In the genomic region with DNA sequence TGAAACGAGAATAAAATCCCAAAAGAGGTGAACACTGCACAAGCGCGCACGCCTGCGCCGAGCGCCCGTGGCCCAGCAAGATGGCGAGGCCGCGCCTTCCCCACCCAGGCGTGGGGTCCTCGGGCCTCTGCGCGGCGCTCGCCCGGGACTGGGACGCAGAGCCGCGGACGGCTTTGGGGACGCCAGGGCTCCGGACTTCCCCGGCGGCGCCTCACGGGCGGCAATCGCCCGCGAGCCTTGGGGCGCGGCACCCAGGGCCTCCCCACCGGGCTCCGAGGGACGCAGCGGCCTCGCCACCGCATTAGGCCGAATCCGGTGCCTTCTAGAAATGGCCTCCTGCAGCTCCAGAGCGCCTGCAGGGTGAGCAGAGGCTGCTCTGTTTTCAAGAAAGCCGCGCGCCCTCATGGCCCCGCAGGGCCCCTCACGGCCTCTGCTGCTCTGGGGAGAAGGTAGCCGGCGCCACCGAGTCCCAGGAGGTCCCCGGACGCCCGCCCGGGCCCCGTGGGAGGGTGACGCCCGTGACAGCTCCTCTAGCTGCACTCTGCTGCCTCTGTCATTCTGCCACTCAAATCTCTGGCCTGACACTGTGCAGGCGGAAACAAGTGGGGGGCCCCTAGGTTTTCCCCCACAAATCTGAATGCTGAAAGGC, we compare ENCODE assay signal across 11 cellular contexts. TPM values are rescaled to one million over a fixed set of nuclear protein-coding genes. Genes with fewer than 3 reads are reported as not detected.
DNase-seq lines count a peak whose midpoint lies in the region; ATAC-seq, FAIRE-seq and TF ChIP-seq lines count a peak whose summit lies in the region.
"Had no signal": no experiment of that assay in that cellular context is flagged by ENCODE, and none has a peak within 500 bp of the region (broad histone marks: within the 10 kb centered on the region; RNA-seq: fewer than 3 reads in every experiment).

No MANE protein-coding gene starts in this region.

- no peaks in the 10 kb centered on the region for H3F3A ChIP-seq in PC-3 (ENCODE audit: low read length, unreplicated experiment)

- peaks cover 17% of the 10 kb centered on the region for H3K27me3 ChIP-seq in BLaER1
- H3K27me3 ChIP-seq in brain microvascular endothelial cell (replicated peaks), result no peaks in the 10 kb centered on the region
- H3K27me3 ChIP-seq in mesendoderm (ENCODE audit: insufficient read depth, low read length, poor library complexity), result no peaks in the 10 kb centered on the region
- no peaks in the 10 kb centered on the region for H3K27me3 ChIP-seq in Karpas-422 (ENCODE audit: low read length)
- H3K27me3 ChIP-seq in PC-3 (ENCODE audit: low read length), result no peaks in the 10 kb centered on the region

- H3K9me2 ChIP-seq in Karpas-422 (replicated peaks; ENCODE audit: insufficient read depth, low read length) (no peaks in the 10 kb centered on the region), PC-3 (replicated peaks; ENCODE audit: low read length) (no peaks in the 10 kb centered on the region)

- no peak overlapping the region for H4K5ac ChIP-seq in mesendoderm (ENCODE audit: low read length)

- in situ Hi-C loops in brain microvascular endothelial cell (cut with HindIII; ENCODE audit: low pct_ligation_motif_present, low sequenced_read_pairs), result no loop called here

- H3K4me1 ChIP-seq in BLaER1 (peaks cover 72% of the 10 kb centered on the region), mesendoderm (ENCODE audit: control insufficient read depth, low read depth, low read length) (no peaks in the 10 kb centered on the region), Karpas-422 (ENCODE audit: low read length) (no peaks in the 10 kb centered on the region), PC-3 (ENCODE audit: insufficient read depth, low read length) (no peaks in the 10 kb centered on the region)

- DNase-seq in GM19239 (ENCODE audit: insufficient read length, low spot score), result peak; percentile 44
- no peak for DNase-seq in brain microvascular endothelial cell
- peak; percentile 37 for DNase-seq in mesendoderm
- DNase-seq in NCI-H69 (lab: John Stamatoyannopoulos, UW), result no peak
- DNase-seq in Karpas-422, result no peak
- no peak for DNase-seq in PC-3
- DNase-seq: NCI-H1930 had no signal

- H2BK120ac ChIP-seq in mesendoderm (ENCODE audit: low read depth, low read length), result no peak overlapping the region

- H4K20me1 ChIP-seq in BLaER1 (no peaks in the 10 kb centered on the region), Karpas-422 (ENCODE audit: insufficient read depth, low read depth, low read length) (no peaks in the 10 kb centered on the region), PC-3 (ENCODE audit: low read length) (no peaks in the 10 kb centered on the region)

- H2BK5ac ChIP-seq in mesendoderm (ENCODE audit: low read length), result no peak overlapping the region

- no peak overlapping the region for H2AK5ac ChIP-seq in mesendoderm (ENCODE audit: low read length)

- H3K4ac ChIP-seq in mesendoderm (ENCODE audit: low read depth, low read length), result peak overlapping the region; percentile 63

- H3K36me3 ChIP-seq in BLaER1 (no peaks in the 10 kb centered on the region), brain microvascular endothelial cell (replicated peaks) (no peaks in the 10 kb centered on the region), mesendoderm (ENCODE audit: control insufficient read depth, insufficient read depth, low read length) (no peaks in the 10 kb centered on the region), Karpas-422 (ENCODE audit: insufficient read depth, low read length) (no peaks in the 10 kb centered on the region), PC-3 (ENCODE audit: low read depth, low read length) (no peaks in the 10 kb centered on the region)

- H2BK15ac ChIP-seq in mesendoderm (replicated peaks; ENCODE audit: low read depth), result peak overlapping the region; percentile 13

- intact Hi-C loops in PC-3 (cut with micrococcal nuclease), result no loop called here

- TF ChIP-seq CTCF in brain microvascular endothelial cell (IDR thresholded peaks at IDR 0.05; ENCODE audit: low read depth, low read length, missing control alignments) (no peak), PC-3 (conservative IDR thresholded peaks at IDR 0.05; ENCODE audit: low read depth, low read length) (no peak)

- H3K9me3 ChIP-seq in BLaER1 (no peaks in the 10 kb centered on the region), Karpas-422 (ENCODE audit: low read length) (no peaks in the 10 kb centered on the region), PC-3 (ENCODE audit: low read length) (no peaks in the 10 kb centered on the region)

- H2AFZ ChIP-seq in Karpas-422 (ENCODE audit: low read length) (no peak overlapping the region), PC-3 (ENCODE audit: low read length) (no peak overlapping the region)

- H3K27ac ChIP-seq in BLaER1, result peak overlapping the region; percentile 44; the same call in 1 of the 2 replicates
- H3K27ac ChIP-seq in brain microvascular endothelial cell, result no peak overlapping the region
- H3K27ac ChIP-seq in mesendoderm (ENCODE audit: low read depth, low read length), result no peak overlapping the region
- H3K27ac ChIP-seq in Karpas-422 (ENCODE audit: low read length), result no peak overlapping the region
- H3K27ac ChIP-seq in PC-3 (ENCODE audit: low read length), result no peak overlapping the region

- FAIRE-seq in GM19239 (lab: Jason Lieb, UNC), result no peak
- FAIRE-seq: colon had no signal

- H3K4me3 ChIP-seq in BLaER1, result peak overlapping the region; percentile 46
- H3K4me3 ChIP-seq in brain microvascular endothelial cell (ENCODE audit: low read depth, low read length), result peak overlapping the region; percentile 37
- H3K4me3 ChIP-seq in mesendoderm (ENCODE audit: low read length), result no peak overlapping the region
- H3K4me3 ChIP-seq in Karpas-422 (ENCODE audit: low read length), result no peak overlapping the region
- H3K4me3 ChIP-seq in PC-3 (ENCODE audit: low read length), result no peak overlapping the region

- H3K9ac ChIP-seq in BLaER1 (no peak overlapping the region), mesendoderm (ENCODE audit: low read length) (peak overlapping the region; percentile 18), Karpas-422 (ENCODE audit: low read length) (no peak overlapping the region), PC-3 (ENCODE audit: low read length) (no peak overlapping the region)

- POLR2A ChIA-PET in PC-3 (lab: Charles Lee; ENCODE audit: unreplicated experiment), result no interaction called here

- no peak overlapping the region for H4K8ac ChIP-seq in mesendoderm (ENCODE audit: low read depth, low read length)

- H3K18ac ChIP-seq in mesendoderm (ENCODE audit: low read length), result peak overlapping the region; percentile 78

- ATAC-seq in GM19463 (IDR thresholded peaks at IDR 0.05; ENCODE audit: unreplicated experiment) (no peak), PC-3 (no peak)

- no CpG with 5 or more reads among the region's 59 CpGs for whole genome bisulfite sequencing in mesendoderm (ENCODE audit: extremely low coverage, insufficient coverage, low lambda C conversion rate)

- H3K56ac ChIP-seq in mesendoderm (ENCODE audit: low read length), result peak overlapping the region; percentile 80

- H3K79me2 ChIP-seq in mesendoderm (ENCODE audit: control insufficient read depth, insufficient read depth, low read length), result no peaks in the 10 kb centered on the region
- no peaks in the 10 kb centered on the region for H3K79me2 ChIP-seq in Karpas-422 (ENCODE audit: low read length)
- no peaks in the 10 kb centered on the region for H3K79me2 ChIP-seq in PC-3 (ENCODE audit: low read length)

- no TSS peak for BruUV-seq in PC-3 (replicated peaks; lab: Mats Ljungman, UMichigan)

- peak overlapping the region; percentile 87 for H3K4me2 ChIP-seq in BLaER1
- H3K4me2 ChIP-seq in mesendoderm (ENCODE audit: low read length), result no peak overlapping the region
- no peak overlapping the region for H3K4me2 ChIP-seq in Karpas-422 (ENCODE audit: low read depth, low read length, poor library complexity, severe bottlenecking)
- H3K4me2 ChIP-seq in PC-3 (ENCODE audit: low read length), result no peak overlapping the region

- no peak overlapping the region for H3K23ac ChIP-seq in mesendoderm (ENCODE audit: low read length)

- H3K79me1 ChIP-seq in mesendoderm (ENCODE audit: low read length), result no peaks in the 10 kb centered on the region

- CTCF ChIA-PET in PC-3 (lab: Charles Lee), result no interaction called here

RNA-seq across cellular contexts. Expression of gene POMC, which starts 35.9 kb away (rescaled TPM):
- polyA plus RNA-seq in mesendoderm (2013, experiment 1 of 2), result 3.3 TPM
- polyA plus RNA-seq in mesendoderm (2013, experiment 2 of 2), result 3.1 TPM
- 0.45 TPM in 1 of 2 replicates, not detected in the other for total RNA-seq in Karpas-422 (2014; rRNA removed; shearing (Covaris generic); ENCODE audit: low replicate concordance)
- total RNA-seq in PC-3 (2014; rRNA removed), result not detected in 2 replicates
- total RNA-seq: mesothelial cell of epicardium had no signal

Comparison
In these comparisons a context has a peak if more than half of its experiments do, and no peak if none do; other contexts are left out.
1. H3K4me3 ChIP-seq: peak in BLaER1 (single experiment) and brain microvascular endothelial cell (single experiment); none in mesendoderm (single experiment), Karpas-422 (single experiment) and PC-3 (single experiment).
2. DNase-seq: peak in GM19239 (single experiment) and mesendoderm (single experiment); none in brain microvascular endothelial cell (single experiment), NCI-H69 (single experiment), Karpas-422 (single experiment) and PC-3 (single experiment).